ENCODE assay signal across 16 cellular contexts in the genomic region with DNA sequence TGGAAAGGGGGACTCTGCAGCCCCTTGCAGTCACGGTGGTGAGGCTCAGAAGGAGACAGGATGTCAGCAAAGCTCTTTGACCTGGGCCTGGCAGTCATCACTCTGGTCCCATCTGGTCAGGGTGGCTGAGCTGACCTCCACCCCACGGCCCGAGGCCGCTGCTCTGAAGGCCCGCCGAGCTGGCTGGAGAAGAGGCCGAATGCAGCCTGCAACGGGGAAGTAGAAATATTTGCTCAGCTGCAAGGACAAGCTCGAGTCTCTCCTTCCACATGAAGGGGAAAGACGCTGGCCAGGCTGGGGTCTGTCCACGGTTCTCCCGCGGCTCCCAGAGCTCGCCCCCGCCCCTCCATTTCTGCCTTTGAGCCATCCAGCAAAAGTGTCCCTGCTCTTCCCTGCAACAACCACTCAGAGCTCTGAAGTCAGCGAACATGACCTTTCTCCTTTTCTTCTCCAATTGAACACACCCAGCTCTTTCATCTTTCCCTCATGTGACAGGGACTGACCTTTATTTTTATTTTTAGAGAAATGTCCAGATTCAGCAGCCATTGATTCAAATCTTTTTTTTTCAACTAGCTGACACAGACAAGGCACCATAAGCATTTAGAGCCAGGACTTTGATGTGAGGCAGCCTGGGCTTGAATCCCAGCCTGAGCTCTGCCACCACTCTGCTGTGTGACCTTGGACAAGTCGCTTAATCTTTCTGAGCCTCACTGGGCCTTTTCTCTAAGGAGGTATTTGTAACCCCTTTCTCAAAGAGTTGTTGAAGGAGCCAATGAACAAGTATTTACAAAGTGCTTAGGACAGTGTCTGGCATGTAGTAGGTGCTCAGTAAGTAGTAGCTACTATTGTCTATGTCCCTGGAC.
DNase-seq lines count a peak whose midpoint lies in the region; ATAC-seq and TF ChIP-seq lines count a peak whose summit lies in the region.
"Had no signal": no experiment of that assay in that cellular context is flagged by ENCODE, and none has a peak within 500 bp of the region (broad histone marks: within the 10 kb centered on the region; RNA-seq: fewer than 3 reads in every experiment).

No MANE protein-coding gene starts in this region.

- TF ChIP-seq CTCF in osteocyte (IDR thresholded peaks at IDR 0.05), result no peak

- intact Hi-C loops in Right ventricle myocardium superior (cut with DNase I), result no loop called here

- H3K27ac Mint-ChIP-seq in osteocyte (ENCODE audit: unreplicated experiment), result no peak overlapping the region
- H3K27ac Mint-ChIP-seq: activated CD4-positive, alpha-beta memory T cell treated with anti-CD3 and anti-CD28 coated beads for 36 hours; naive thymus-derived CD8-positive, alpha-beta T cell had no signal

- H3K4me3 Mint-ChIP-seq in osteocyte (ENCODE audit: unreplicated experiment), result no peak overlapping the region
- H3K4me3 Mint-ChIP-seq: activated CD4-positive, alpha-beta memory T cell treated with anti-CD3 and anti-CD28 coated beads for 36 hours; CD4-positive, CD25-positive, alpha-beta regulatory T cell; mesothelial cell of epicardium; naive thymus-derived CD8-positive, alpha-beta T cell had no signal

- DNase-seq in D341Med (ENCODE audit: low spot score) (peak; percentile 16), NCI-H2227 treated with DMSO at 0.1 percent for 48 hours (lab: John Stamatoyannopoulos, UW) (peak; percentile 17), iPS-NIHi7 (ENCODE audit: extremely low spot score) (peak; percentile 13), osteocyte (ENCODE audit: extremely low spot score, unreplicated experiment) (peak; percentile 67), Right ventricle myocardium superior (no peak), CD1c-positive myeloid dendritic cell (ENCODE audit: extremely low spot score) (no peak), epidermal melanocyte (ENCODE audit: insufficient read length, low spot score) (no peak), A172 (ENCODE audit: low spot score) (no peak)
- DNase-seq: activated CD4-positive, alpha-beta memory T cell treated with anti-CD3 and anti-CD28 coated beads for 36 hours; activated CD4-positive, CD25-positive, alpha-beta regulatory T cell; activated T-cell treated with anti-CD3 and anti-CD28 coated beads, Interleukin-2, amount 50 U/mL, for 1 hour; CD4-positive, CD25-positive, alpha-beta regulatory T cell; DMS79; naive thymus-derived CD8-positive, alpha-beta T cell; NCI-H524 had no signal

- H3K27me3 Mint-ChIP-seq in osteocyte (ENCODE audit: unreplicated experiment), result no peaks in the 10 kb centered on the region

- no peaks in the 10 kb centered on the region for H3K9me3 Mint-ChIP-seq in osteocyte (ENCODE audit: unreplicated experiment)
- H3K9me3 Mint-ChIP-seq: activated CD4-positive, alpha-beta memory T cell treated with anti-CD3 and anti-CD28 coated beads for 36 hours; mesothelial cell of epicardium had no signal

- no peak for ATAC-seq in Right ventricle myocardium superior (ENCODE audit: poor library complexity)
- ATAC-seq: naive thymus-derived CD8-positive, alpha-beta T cell had no signal

- H3K36me3 Mint-ChIP-seq in osteocyte (ENCODE audit: unreplicated experiment), result no peaks in the 10 kb centered on the region
- H3K36me3 Mint-ChIP-seq: activated CD4-positive, alpha-beta memory T cell treated with anti-CD3 and anti-CD28 coated beads for 36 hours; CD4-positive, CD25-positive, alpha-beta regulatory T cell; mesothelial cell of epicardium had no signal

- H3K4me1 Mint-ChIP-seq in osteocyte (ENCODE audit: unreplicated experiment), result peaks cover 20% of the 10 kb centered on the region
- H3K4me1 Mint-ChIP-seq: CD4-positive, CD25-positive, alpha-beta regulatory T cell had no signal

Comparison
In these comparisons a context has a peak if more than half of its experiments do, and no peak if none do; other contexts are left out.
1. DNase-seq: peak in D341Med (single experiment), NCI-H2227 treated with DMSO at 0.1 percent for 48 hours (single experiment), iPS-NIHi7 (single experiment) and osteocyte (single experiment); none in Right ventricle myocardium superior (single experiment), CD1c-positive myeloid dendritic cell (single experiment), epidermal melanocyte (single experiment) and A172 (single experiment).